Comparison of ENCODE assay signal across 18 cellular contexts in genomic region chr5:31551878-31552277, GRCh38. TPM values are rescaled to one million over a fixed set of nuclear protein-coding genes. Genes with fewer than 3 reads are reported as not detected.
A peak's percentile ranks its signal among the peaks of the same experiment; 100 is the strongest.
DNase-seq lines count a peak whose midpoint lies in the region; ATAC-seq and TF ChIP-seq lines count a peak whose summit lies in the region.
"Had no signal": no experiment of that assay in that cellular context is flagged by ENCODE, and none has a peak within 500 bp of the region (broad histone marks: within the 10 kb centered on the region; RNA-seq: fewer than 3 reads in every experiment).

No MANE protein-coding gene starts in this region.

- no peaks in the 10 kb centered on the region for H3K9me2 ChIP-seq in HCT116 (ENCODE audit: insufficient read depth)

- H3K27ac Mint-ChIP-seq in activated T-cell treated with anti-CD3 and anti-CD28 coated beads, Interleukin-2, amount 50 U/mL, for 24 hours: peak overlapping the region; percentile 15
- H3K27ac Mint-ChIP-seq in activated T-helper 17 cell treated with anti-CD3 and anti-CD28 coated beads, Interleukin-2, amount 50 U/mL, for 72 hours: peak overlapping the region; percentile 68
- peak overlapping the region; percentile 3 for H3K27ac Mint-ChIP-seq in progenitor cell of endocrine pancreas

- CTCF ChIA-PET in HCT116 (lab: Charles Lee): no interaction called here

- no peaks in the 10 kb centered on the region for H3K4me1 ChIP-seq in HCT116 (ENCODE audit: control insufficient read depth in 1 of 2, insufficient read depth in 2 of 2, low read length in 2 of 2)
- no peaks in the 10 kb centered on the region for H3K4me1 ChIP-seq in gastrocnemius medialis

- no peak for DNase-seq in activated T-cell treated with anti-CD3 and anti-CD28 coated beads, Interleukin-2, amount 50 U/mL, for 24 hours
- DNase-seq in activated T-cell treated with anti-CD3 and anti-CD28 coated beads, Interleukin-2, amount 50 U/mL, for 1 hour: no peak
- DNase-seq in HCT116 (ENCODE audit: low read depth, low spot score): no peak
- DNase-seq in progenitor cell of endocrine pancreas (ENCODE audit: low spot score, unreplicated experiment): no peak
- DNase-seq in stimulated activated CD4-positive, alpha-beta T cell treated with anti-CD3 and anti-CD28 coated beads, Interleukin-12 subunit alpha, Interleukin-12 subunit beta, amount 100 ng/mL, for 4 hours: no peak
- no peak for DNase-seq in gastrocnemius medialis
- no peak for DNase-seq in GM20000 (ENCODE audit: low spot score)
- DNase-seq: CD4-positive, alpha-beta memory T cell; DMS53; EL; NCI-H1105 treated with DMSO at 0.1 percent for 48 hours; NCI-H1694; NCI-H2081 treated with DMSO at 0.1 percent for 48 hours; NCI-H446 treated with DMSO at 0.1 percent for 48 hours; NCI-H69; Right ventricle myocardium superior had no signal

- RAD21 ChIA-PET in HCT116 (lab: Charles Lee; ENCODE audit: low non-redundant PET in 1 of 2, low total read pairs in 2 of 2, uncharacterized antibody in 2 of 2, unreplicated experiment in 2 of 2): no interaction called here

- no peak overlapping the region for H3K4me2 ChIP-seq in HCT116 (ENCODE audit: low read length)

- TF ChIP-seq POLR2A in HCT116 (IDR thresholded peaks at IDR 0.05; ENCODE audit: borderline replicate concordance, extremely low read depth, insufficient read depth, insufficient read length) (no peak), gastrocnemius medialis (IDR thresholded peaks at IDR 0.05) (no peak)

- H4K20me1 ChIP-seq in HCT116 (ENCODE audit: insufficient read depth): no peaks in the 10 kb centered on the region

- H3K4me3 ChIP-seq in HCT116 (replicated peaks in 1 of 2; ENCODE audit: low read depth in 1 of 2, low read length in 2 of 2) (no peak overlapping the region), gastrocnemius medialis (no peak overlapping the region)
- H3K4me3 ChIP-seq: GM12878 had no signal

- H3K79me2 ChIP-seq in HCT116 (ENCODE audit: insufficient read depth, low read length): no peaks in the 10 kb centered on the region

- H3K4me3 Mint-ChIP-seq in activated T-cell treated with anti-CD3 and anti-CD28 coated beads, Interleukin-2, amount 50 U/mL, for 24 hours: no peak overlapping the region
- no peak overlapping the region for H3K4me3 Mint-ChIP-seq in activated T-helper 17 cell treated with anti-CD3 and anti-CD28 coated beads, Interleukin-2, amount 50 U/mL, for 72 hours
- H3K4me3 Mint-ChIP-seq in progenitor cell of endocrine pancreas (ENCODE audit: low read depth): no peak overlapping the region
- H3K4me3 Mint-ChIP-seq: CD4-positive, alpha-beta memory T cell had no signal

- TF ChIP-seq CTCF in HCT116 (IDR thresholded peaks at IDR 0.05 in 2 of 3, conservative IDR thresholded peaks at IDR 0.05 in 1 of 3; ENCODE audit: borderline replicate concordance in 1 of 3, insufficient read depth in 1 of 3, low read depth in 2 of 3, low read length in 2 of 3): no peak
- no peak for TF ChIP-seq CTCF in progenitor cell of endocrine pancreas (IDR thresholded peaks at IDR 0.05; ENCODE audit: unreplicated experiment)
- TF ChIP-seq CTCF in gastrocnemius medialis (IDR thresholded peaks at IDR 0.05 in 4 of 5, conservative IDR thresholded peaks at IDR 0.05 in 1 of 5): no peak
- no peak for TF ChIP-seq CTCF in GM20000 (IDR thresholded peaks at IDR 0.05; ENCODE audit: extremely low read depth, missing control alignments)

- H3K36me3 ChIP-seq in HCT116 (ENCODE audit: control insufficient read depth in 1 of 2, insufficient read depth in 2 of 2, low read length in 2 of 2) (peaks cover 5 to 11% of the 10 kb centered on the region in 2 experiments; a peak in 3 of 4 replicates), gastrocnemius medialis (peaks cover 5 to 79% of the 10 kb centered on the region in 2 donors)

- H3K9me3 ChIP-seq in HCT116 (ENCODE audit: control insufficient read depth in 1 of 2, insufficient read depth in 1 of 2, low read depth in 1 of 2, low read length in 2 of 2): no peaks in the 10 kb centered on the region
- no peaks in the 10 kb centered on the region for H3K9me3 ChIP-seq in gastrocnemius medialis

- H3K36me3 Mint-ChIP-seq in activated T-cell treated with anti-CD3 and anti-CD28 coated beads, Interleukin-2, amount 50 U/mL, for 24 hours (ENCODE audit: low read depth): peaks cover 89% of the 10 kb centered on the region
- H3K36me3 Mint-ChIP-seq in activated T-helper 17 cell treated with anti-CD3 and anti-CD28 coated beads, Interleukin-2, amount 50 U/mL, for 72 hours (ENCODE audit: low read depth): peaks cover 97% of the 10 kb centered on the region
- H3K36me3 Mint-ChIP-seq in progenitor cell of endocrine pancreas (ENCODE audit: insufficient read depth): peaks cover 47% of the 10 kb centered on the region

- no peaks in the 10 kb centered on the region for H3K27me3 Mint-ChIP-seq in activated T-cell treated with anti-CD3 and anti-CD28 coated beads, Interleukin-2, amount 50 U/mL, for 24 hours
- no peaks in the 10 kb centered on the region for H3K27me3 Mint-ChIP-seq in activated T-helper 17 cell treated with anti-CD3 and anti-CD28 coated beads, Interleukin-2, amount 50 U/mL, for 72 hours
- H3K27me3 Mint-ChIP-seq in progenitor cell of endocrine pancreas: no peaks in the 10 kb centered on the region
- H3K27me3 Mint-ChIP-seq: CD4-positive, alpha-beta memory T cell had no signal

- H3K4me1 Mint-ChIP-seq in activated T-cell treated with anti-CD3 and anti-CD28 coated beads, Interleukin-2, amount 50 U/mL, for 24 hours (ENCODE audit: low read depth): peaks cover 25% of the 10 kb centered on the region
- no peaks in the 10 kb centered on the region for H3K4me1 Mint-ChIP-seq in activated T-helper 17 cell treated with anti-CD3 and anti-CD28 coated beads, Interleukin-2, amount 50 U/mL, for 72 hours
- H3K4me1 Mint-ChIP-seq in progenitor cell of endocrine pancreas (ENCODE audit: low read depth): no peaks in the 10 kb centered on the region
- H3K4me1 Mint-ChIP-seq: CD4-positive, alpha-beta memory T cell had no signal

- no peak overlapping the region for H3K27ac ChIP-seq in HCT116 (ENCODE audit: low read depth, low read length)
- no peak overlapping the region for H3K27ac ChIP-seq in gastrocnemius medialis

- H3K27me3 ChIP-seq in HCT116 (ENCODE audit: insufficient read depth, low read length) (no peaks in the 10 kb centered on the region), gastrocnemius medialis (no peaks in the 10 kb centered on the region)

- H3K9me3 Mint-ChIP-seq in activated T-cell treated with anti-CD3 and anti-CD28 coated beads, Interleukin-2, amount 50 U/mL, for 24 hours: no peaks in the 10 kb centered on the region
- no peaks in the 10 kb centered on the region for H3K9me3 Mint-ChIP-seq in activated T-helper 17 cell treated with anti-CD3 and anti-CD28 coated beads, Interleukin-2, amount 50 U/mL, for 72 hours
- H3K9me3 Mint-ChIP-seq in progenitor cell of endocrine pancreas (ENCODE audit: low read depth): no peaks in the 10 kb centered on the region
- H3K9me3 Mint-ChIP-seq: CD4-positive, alpha-beta memory T cell had no signal

- no peak for TF ChIP-seq RAD21 in HCT116 (IDR thresholded peaks at IDR 0.05; ENCODE audit: low read depth)

- intact Hi-C loops in HCT116 (cut with micrococcal nuclease) (no loop called here), gastrocnemius medialis (cut with DNase I; ENCODE audit: low total_unique reads) (no loop called here)

- ATAC-seq in HCT116: peak; percentile 49
- ATAC-seq in activated T-helper 17 cell treated with anti-CD3 and anti-CD28 coated beads, Interleukin-2, amount 50 U/mL, for 72 hours (replicated peaks): no peak
- no peak for ATAC-seq in gastrocnemius medialis
- ATAC-seq: GM12878 had no signal

- in situ Hi-C loops in gastrocnemius medialis (cut with MboI; ENCODE audit: low sequenced_read_pairs in 4 of 4): no loop called here

- BruUV-seq in HCT116 (replicated peaks; lab: Mats Ljungman, UMichigan): no TSS peak

- no peak overlapping the region for H2AFZ ChIP-seq in HCT116 (ENCODE audit: low read depth, low read length, poor library complexity, severe bottlenecking)

- H3K9ac ChIP-seq in HCT116 (ENCODE audit: low read length): no peak overlapping the region

- POLR2A ChIA-PET in HCT116 (lab: Charles Lee): no interaction called here

TF ChIP-seq in HCT116, 20 proteins besides CTCF, POLR2A, EP300 and RAD21:
- TF ChIP-seq ZNF274 (IDR thresholded peaks at IDR 0.05; ENCODE audit: low read depth, low read length) (no peak), ZFX (IDR thresholded peaks at IDR 0.05) (no peak), SP1 (IDR thresholded peaks at IDR 0.05; ENCODE audit: low read depth) (no peak)

RNA-seq across cellular contexts. Expression of gene C5orf22, which starts 19.8 kb away (rescaled TPM):
- total RNA-seq in HCT116 (2021; ENCODE audit: unreplicated experiment) (22.9 TPM), progenitor cell of endocrine pancreas (25.9 and 30.5 TPM in 2 replicates), gastrocnemius medialis (10 to 100 TPM; 24.1 to 27.0 (median 25.2) TPM)
- polyA plus RNA-seq in HCT116 (2012): 7.4 and 9.3 TPM in 2 replicates
- total RNA-seq in activated T-helper 17 cell treated with anti-CD3 and anti-CD28 coated beads, Interleukin-2, amount 50 U/mL, for 72 hours: 10 to 100 TPM; 14.1 to 21.7 TPM

RNA-seq across cellular contexts. Expression of gene DROSHA, which starts 20.0 kb away (rescaled TPM):
- total RNA-seq in HCT116 (2021; ENCODE audit: unreplicated experiment): 73.5 TPM
- polyA plus RNA-seq in HCT116 (2012): 33.6 and 37.5 TPM in 2 replicates
- total RNA-seq in activated T-helper 17 cell treated with anti-CD3 and anti-CD28 coated beads, Interleukin-2, amount 50 U/mL, for 72 hours: 10 to 100 TPM; 56.6 to 81.0 TPM
- total RNA-seq in progenitor cell of endocrine pancreas: 100 TPM in 2 replicates
- 10 to 100 TPM in 3 of 4 donors, 1 to 10 TPM in 1; 9.2 to 28.8 (median 28.4) TPM for total RNA-seq in gastrocnemius medialis

Comparison
In these comparisons a context has a peak if more than half of its experiments do, and no peak if none do; other contexts are left out.
1. H3K27ac Mint-ChIP-seq: peak in every context shown above with its lines; median percentile 68 in activated T-helper 17 cell treated with anti-CD3 and anti-CD28 coated beads, Interleukin-2, amount 50 U/mL, for 72 hours; 15 in activated T-cell treated with anti-CD3 and anti-CD28 coated beads, Interleukin-2, amount 50 U/mL, for 24 hours; 3 in progenitor cell of endocrine pancreas.